1 cellular context compared by ENCODE assay signal in the genomic region with DNA sequence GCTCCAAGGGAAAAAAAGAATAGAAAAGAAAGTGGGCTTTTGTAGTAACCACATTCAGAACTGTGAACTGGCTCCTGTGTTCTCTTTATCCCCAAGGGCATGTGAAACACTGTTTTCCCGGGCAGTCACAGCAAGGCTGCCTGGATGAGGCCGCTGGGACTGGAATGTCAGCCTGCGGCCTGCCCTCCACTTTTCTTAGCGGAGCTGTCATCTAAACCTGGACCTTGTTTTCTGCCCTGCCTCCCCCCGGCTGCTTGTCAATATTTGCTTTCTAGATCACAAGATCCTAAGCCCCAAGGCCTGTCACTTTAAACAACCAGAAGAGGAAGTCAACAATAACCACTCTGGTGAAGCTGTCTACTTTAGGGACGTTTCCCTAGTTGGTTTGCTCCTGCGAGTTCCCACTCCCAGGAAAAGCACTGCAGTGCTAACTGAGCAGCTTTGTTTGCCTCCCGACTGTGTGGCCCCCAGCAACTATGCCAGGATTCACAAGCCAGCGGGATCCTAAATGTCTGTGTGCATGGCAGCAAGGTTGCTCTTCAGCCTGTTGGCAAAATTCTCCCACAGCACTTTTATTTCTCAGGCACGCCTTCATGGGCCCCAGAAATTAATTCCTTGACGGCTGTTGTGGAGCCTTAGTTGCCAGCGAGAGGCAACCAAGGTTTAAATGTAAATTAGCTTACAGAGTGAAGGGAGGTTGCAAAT.
TF ChIP-seq lines count a peak whose summit lies in the region.

No MANE protein-coding gene starts in this region.

TF ChIP-seq in HepG2, 621 proteins besides CTCF, POLR2A, EP300 and RAD21 (continues in another document):
- TF ChIP-seq ZNF101 (CRISPR knock-in tag; IDR thresholded peaks at IDR 0.05; ENCODE audit: borderline replicate concordance, low read depth) (peak; percentile 96; the same call in 1 of the 2 replicates), PAXIP1 (CRISPR knock-in tag; conservative IDR thresholded peaks at IDR 0.05) (peak; percentile 100), RFX5 (IDR thresholded peaks at IDR 0.05; ENCODE audit: low read depth, low read length) (no peak), BCL3 (CRISPR knock-in tag; IDR thresholded peaks at IDR 0.05) (peak; percentile 71), ZNF83 (CRISPR knock-in tag; IDR thresholded peaks at IDR 0.05; ENCODE audit: borderline replicate concordance) (peak; percentile 15; the same call in 1 of the 2 replicates), ATF3 (CRISPR knock-in tag; IDR thresholded peaks at IDR 0.05) (0 out of 2 replicates have a peak, but pooled peaks have one; percentile 60), SALL2 (CRISPR knock-in tag; IDR thresholded peaks at IDR 0.05) (peak; percentile 98), TCF7L2 (IDR thresholded peaks at IDR 0.05; ENCODE audit: low read depth, low read length) (0 out of 2 replicates have a peak, but pooled peaks have one; percentile 56), SOX13 (IDR thresholded peaks at IDR 0.05) (peak; percentile 83), SOX13 (CRISPR knock-in tag; conservative IDR thresholded peaks at IDR 0.05 in 1 of 2, IDR thresholded peaks at IDR 0.05 in 1 of 2) (peak in 1 of 2 experiments; percentile 96; a peak in 2 of 4 replicates), BCLAF1 (IDR thresholded peaks at IDR 0.05) (no peak), ISL2 (CRISPR knock-in tag; IDR thresholded peaks at IDR 0.05) (peak; percentile 99), KIAA2018 (CRISPR knock-in tag; IDR thresholded peaks at IDR 0.05; ENCODE audit: borderline replicate concordance) (peak; percentile 64; the same call in 1 of the 2 replicates), CREB1 (IDR thresholded peaks at IDR 0.05) (peak; percentile 49), CREB1 (CRISPR knock-in tag; IDR thresholded peaks at IDR 0.05) (peak; percentile 79), REPIN1 (CRISPR knock-in tag; IDR thresholded peaks at IDR 0.05; ENCODE audit: borderline replicate concordance, low read depth) (peak; percentile 99), NFYB (CRISPR knock-in tag; IDR thresholded peaks at IDR 0.05) (peak; percentile 45), ZHX1 (CRISPR knock-in tag; IDR thresholded peaks at IDR 0.05; ENCODE audit: low read depth) (no peak), JARID2 (CRISPR knock-in tag; IDR thresholded peaks at IDR 0.05; ENCODE audit: insufficient replicate concordance) (peak; percentile 60), AGO1 (IDR thresholded peaks at IDR 0.05; ENCODE audit: low read depth, low read length, poor library complexity, severe bottlenecking) (no peak)
- TF ChIP-seq, protein P1, sequence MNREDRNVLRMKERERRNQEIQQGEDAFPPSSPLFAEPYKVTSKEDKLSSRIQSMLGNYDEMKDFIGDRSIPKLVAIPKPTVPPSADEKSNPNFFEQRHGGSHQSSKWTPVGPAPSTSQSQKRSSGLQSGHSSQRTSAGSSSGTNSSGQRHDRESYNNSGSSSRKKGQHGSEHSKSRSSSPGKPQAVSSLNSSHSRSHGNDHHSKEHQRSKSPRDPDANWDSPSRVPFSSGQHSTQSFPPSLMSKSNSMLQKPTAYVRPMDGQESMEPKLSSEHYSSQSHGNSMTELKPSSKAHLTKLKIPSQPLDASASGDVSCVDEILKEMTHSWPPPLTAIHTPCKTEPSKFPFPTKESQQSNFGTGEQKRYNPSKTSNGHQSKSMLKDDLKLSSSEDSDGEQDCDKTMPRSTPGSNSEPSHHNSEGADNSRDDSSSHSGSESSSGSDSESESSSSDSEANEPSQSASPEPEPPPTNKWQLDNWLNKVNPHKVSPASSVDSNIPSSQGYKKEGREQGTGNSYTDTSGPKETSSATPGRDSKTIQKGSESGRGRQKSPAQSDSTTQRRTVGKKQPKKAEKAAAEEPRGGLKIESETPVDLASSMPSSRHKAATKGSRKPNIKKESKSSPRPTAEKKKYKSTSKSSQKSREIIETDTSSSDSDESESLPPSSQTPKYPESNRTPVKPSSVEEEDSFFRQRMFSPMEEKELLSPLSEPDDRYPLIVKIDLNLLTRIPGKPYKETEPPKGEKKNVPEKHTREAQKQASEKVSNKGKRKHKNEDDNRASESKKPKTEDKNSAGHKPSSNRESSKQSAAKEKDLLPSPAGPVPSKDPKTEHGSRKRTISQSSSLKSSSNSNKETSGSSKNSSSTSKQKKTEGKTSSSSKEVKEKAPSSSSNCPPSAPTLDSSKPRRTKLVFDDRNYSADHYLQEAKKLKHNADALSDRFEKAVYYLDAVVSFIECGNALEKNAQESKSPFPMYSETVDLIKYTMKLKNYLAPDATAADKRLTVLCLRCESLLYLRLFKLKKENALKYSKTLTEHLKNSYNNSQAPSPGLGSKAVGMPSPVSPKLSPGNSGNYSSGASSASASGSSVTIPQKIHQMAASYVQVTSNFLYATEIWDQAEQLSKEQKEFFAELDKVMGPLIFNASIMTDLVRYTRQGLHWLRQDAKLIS (CRISPR knock-in tag; IDR thresholded peaks at IDR 0.05): peak; percentile 83
- TF ChIP-seq, protein P2, sequence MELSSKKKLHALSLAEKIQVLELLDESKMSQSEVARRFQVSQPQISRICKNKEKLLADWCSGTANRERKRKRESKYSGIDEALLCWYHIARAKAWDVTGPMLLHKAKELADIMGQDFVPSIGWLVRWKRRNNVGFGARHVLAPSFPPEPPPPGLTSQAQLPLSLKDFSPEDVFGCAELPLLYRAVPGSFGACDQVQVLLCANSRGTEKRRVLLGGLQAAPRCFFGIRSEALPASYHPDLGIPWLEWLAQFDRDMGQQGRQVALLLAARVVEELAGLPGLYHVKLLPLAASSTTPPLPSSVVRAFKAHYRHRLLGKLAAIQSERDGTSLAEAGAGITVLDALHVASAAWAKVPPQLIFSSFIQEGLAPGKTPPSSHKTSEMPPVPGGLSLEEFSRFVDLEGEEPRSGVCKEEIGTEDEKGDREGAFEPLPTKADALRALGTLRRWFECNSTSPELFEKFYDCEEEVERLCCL (CRISPR knock-in tag; IDR thresholded peaks at IDR 0.05; ENCODE audit: borderline replicate concordance): peak; percentile 60; the same call in 1 of the 2 replicates
